In genomic region chr19:53333071-53333465, GRCh38 we compare ENCODE assay signal across 8 cellular contexts. TPM values are rescaled to one million over a fixed set of nuclear protein-coding genes. Genes with fewer than 3 reads are reported as not detected.
DNase-seq lines count a peak whose midpoint lies in the region; ATAC-seq and TF ChIP-seq lines count a peak whose summit lies in the region.

No MANE protein-coding gene starts in this region.

- H3K4me1 ChIP-seq in ovary (ENCODE audit: insufficient read depth) = peaks cover 3% of the 10 kb centered on the region

- no peak for TF ChIP-seq CTCF in ovary (IDR thresholded peaks at IDR 0.05)

- no peak for TF ChIP-seq POLR2A in ovary (IDR thresholded peaks at IDR 0.05)

- H3K4me1 Mint-ChIP-seq in activated T-helper 17 cell treated with anti-CD3 and anti-CD28 coated beads, Interleukin-2, amount 50 U/mL, for 72 hours = peaks cover 7% of the 10 kb centered on the region

- intact Hi-C loops in ovary (cut with DNase I) = no loop called here

- peaks cover 34% of the 10 kb centered on the region for H3K36me3 Mint-ChIP-seq in activated T-helper 17 cell treated with anti-CD3 and anti-CD28 coated beads, Interleukin-2, amount 50 U/mL, for 72 hours (ENCODE audit: low read depth)

- peak overlapping the region; percentile 91 for H3K27ac Mint-ChIP-seq in activated T-helper 17 cell treated with anti-CD3 and anti-CD28 coated beads, Interleukin-2, amount 50 U/mL, for 72 hours

- peaks cover 6% of the 10 kb centered on the region for H3K36me3 ChIP-seq in MG63
- H3K36me3 ChIP-seq in ovary = no peaks in the 10 kb centered on the region

- H3K9me3 Mint-ChIP-seq in activated T-helper 17 cell treated with anti-CD3 and anti-CD28 coated beads, Interleukin-2, amount 50 U/mL, for 72 hours = peaks cover 8% of the 10 kb centered on the region

- DNase-seq in DMS153 (lab: John Stamatoyannopoulos, UW) (peak; percentile 63), DMS153 treated with DMSO at 0.1 percent for 48 hours (lab: John Stamatoyannopoulos, UW; ENCODE audit: unreplicated experiment) (no peak), MG63 (peak; percentile 70), glomerular endothelial cell (ENCODE audit: extremely low read depth, low read depth, low spot score) (peak; percentile 9), ovary (peak; percentile 44 to 63 (median 58)), pons (ENCODE audit: low spot score) (no peak), NAMALWA (ENCODE audit: low spot score) (no peak)

- peaks cover 3% of the 10 kb centered on the region for H3K27me3 Mint-ChIP-seq in activated T-helper 17 cell treated with anti-CD3 and anti-CD28 coated beads, Interleukin-2, amount 50 U/mL, for 72 hours

- peak overlapping the region; percentile 90 for H3K4me3 Mint-ChIP-seq in activated T-helper 17 cell treated with anti-CD3 and anti-CD28 coated beads, Interleukin-2, amount 50 U/mL, for 72 hours

- H3K9me3 ChIP-seq in MG63 = peaks cover 11% of the 10 kb centered on the region
- no peaks in the 10 kb centered on the region for H3K9me3 ChIP-seq in ovary

- peak; percentile 47 for ATAC-seq in activated T-helper 17 cell treated with anti-CD3 and anti-CD28 coated beads, Interleukin-2, amount 50 U/mL, for 72 hours (replicated peaks)

- H3K4me3 ChIP-seq in MG63 = peak overlapping the region; percentile 69
- peak overlapping the region; percentile 78 for H3K4me3 ChIP-seq in ovary

- WGBS in ovary, 3 donors = 0 to 1% (median 1%) methylated on average over 14 of the region's 14 CpGs

- H3K27me3 ChIP-seq in MG63 (no peaks in the 10 kb centered on the region), ovary (no peaks in the 10 kb centered on the region)

- H3K27ac ChIP-seq in ovary = peak overlapping the region in 1 of 2 donors; percentile 68

- TF ChIP-seq EP300 in ovary (IDR thresholded peaks at IDR 0.05) = no peak

RNA-seq across cellular contexts. Expression of gene ZNF845, which starts 0.5 kb away (rescaled TPM):
- total RNA-seq in MG63 (2014; rRNA removed; shearing (Covaris generic); ENCODE audit: low replicate concordance) = 2.6 and 11.8 TPM in 2 replicates
- 1 to 10 TPM; 4.6 to 6.4 TPM for total RNA-seq in activated T-helper 17 cell treated with anti-CD3 and anti-CD28 coated beads, Interleukin-2, amount 50 U/mL, for 72 hours
- 5.1 and 5.3 TPM in 2 replicates for total RNA-seq in glomerular endothelial cell
- total RNA-seq in ovary = 1 to 10 TPM; 3.1 to 8.2 (median 7.3) TPM
- polyA plus RNA-seq in ovary = 1 to 10 TPM; 3.3 to 3.8 TPM

RNA-seq across cellular contexts. Expression of gene ZNF525, which starts 32.4 kb away (rescaled TPM):
- total RNA-seq in MG63 (2014; rRNA removed; shearing (Covaris generic); ENCODE audit: low replicate concordance) = 1.1 and 2.7 TPM in 2 replicates
- total RNA-seq in activated T-helper 17 cell treated with anti-CD3 and anti-CD28 coated beads, Interleukin-2, amount 50 U/mL, for 72 hours = 10 to 100 TPM; 12.0 to 24.8 TPM
- total RNA-seq in glomerular endothelial cell (2.6 and 2.7 TPM in 2 replicates), ovary (10 to 100 TPM in 6 of 7 donors, 1 to 10 TPM in 1; 4.0 to 25.7 (median 18.8) TPM)
- polyA plus RNA-seq in ovary = 1 to 10 TPM; 6.2 to 8.1 TPM

Comparison
In these comparisons a context has a peak if more than half of its experiments do, and no peak if none do; other contexts are left out.
1. DNase-seq: peak in DMS153 (single experiment), MG63 (single experiment), glomerular endothelial cell (single experiment) and ovary (5 of 5); none in DMS153 treated with DMSO at 0.1 percent for 48 hours (single experiment), pons (single experiment) and NAMALWA (single experiment).